ENCODE assay signal across 1 cellular context in the genomic region with DNA sequence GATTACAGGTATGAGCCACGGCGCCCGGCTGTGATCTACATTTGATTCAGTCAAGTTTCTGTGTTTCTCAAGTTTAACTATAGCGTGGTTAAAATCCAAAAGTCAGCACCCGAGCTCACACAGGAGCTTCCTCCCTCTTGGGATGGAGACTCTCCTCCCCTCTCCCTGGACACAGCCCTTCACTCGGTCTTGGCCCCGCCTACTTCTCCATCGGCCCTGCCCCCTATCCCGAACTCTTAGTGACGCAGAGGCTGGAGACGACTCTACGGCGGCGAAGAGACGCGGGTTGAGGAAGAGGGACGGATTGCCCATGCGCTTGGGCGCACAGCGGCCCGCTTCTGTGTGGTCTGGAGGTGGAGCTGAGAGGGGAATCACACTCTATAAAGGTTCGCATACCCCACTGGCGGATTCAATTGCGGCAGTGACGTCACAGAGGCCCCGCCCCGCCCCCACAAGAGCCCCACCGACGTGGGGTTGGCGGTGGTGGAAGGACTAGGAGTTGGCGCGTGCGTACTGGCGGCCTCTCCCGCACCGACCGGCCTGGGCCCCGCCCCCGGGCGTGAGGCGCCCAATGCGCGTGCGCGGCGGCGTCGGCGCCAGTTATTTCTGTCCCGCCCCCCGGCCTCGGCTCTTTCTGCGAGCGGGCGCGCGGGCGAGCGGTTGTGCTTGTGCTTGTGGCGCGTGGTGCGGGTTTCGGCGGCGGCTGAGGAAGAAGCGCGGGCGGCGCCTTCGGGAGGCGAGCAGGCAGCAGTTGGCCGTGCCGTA.
TF ChIP-seq lines count a peak whose summit lies in the region.

A gene (plus strand): TSS at position 239 of the 765 bp plus-strand sequence. CDS start 694 bp downstream, outside the sequence.

TF ChIP-seq in GM12878, 131 proteins besides CTCF, POLR2A, EP300 and RAD21 (continued from another document and continues in another):
- TF ChIP-seq, protein P1, sequence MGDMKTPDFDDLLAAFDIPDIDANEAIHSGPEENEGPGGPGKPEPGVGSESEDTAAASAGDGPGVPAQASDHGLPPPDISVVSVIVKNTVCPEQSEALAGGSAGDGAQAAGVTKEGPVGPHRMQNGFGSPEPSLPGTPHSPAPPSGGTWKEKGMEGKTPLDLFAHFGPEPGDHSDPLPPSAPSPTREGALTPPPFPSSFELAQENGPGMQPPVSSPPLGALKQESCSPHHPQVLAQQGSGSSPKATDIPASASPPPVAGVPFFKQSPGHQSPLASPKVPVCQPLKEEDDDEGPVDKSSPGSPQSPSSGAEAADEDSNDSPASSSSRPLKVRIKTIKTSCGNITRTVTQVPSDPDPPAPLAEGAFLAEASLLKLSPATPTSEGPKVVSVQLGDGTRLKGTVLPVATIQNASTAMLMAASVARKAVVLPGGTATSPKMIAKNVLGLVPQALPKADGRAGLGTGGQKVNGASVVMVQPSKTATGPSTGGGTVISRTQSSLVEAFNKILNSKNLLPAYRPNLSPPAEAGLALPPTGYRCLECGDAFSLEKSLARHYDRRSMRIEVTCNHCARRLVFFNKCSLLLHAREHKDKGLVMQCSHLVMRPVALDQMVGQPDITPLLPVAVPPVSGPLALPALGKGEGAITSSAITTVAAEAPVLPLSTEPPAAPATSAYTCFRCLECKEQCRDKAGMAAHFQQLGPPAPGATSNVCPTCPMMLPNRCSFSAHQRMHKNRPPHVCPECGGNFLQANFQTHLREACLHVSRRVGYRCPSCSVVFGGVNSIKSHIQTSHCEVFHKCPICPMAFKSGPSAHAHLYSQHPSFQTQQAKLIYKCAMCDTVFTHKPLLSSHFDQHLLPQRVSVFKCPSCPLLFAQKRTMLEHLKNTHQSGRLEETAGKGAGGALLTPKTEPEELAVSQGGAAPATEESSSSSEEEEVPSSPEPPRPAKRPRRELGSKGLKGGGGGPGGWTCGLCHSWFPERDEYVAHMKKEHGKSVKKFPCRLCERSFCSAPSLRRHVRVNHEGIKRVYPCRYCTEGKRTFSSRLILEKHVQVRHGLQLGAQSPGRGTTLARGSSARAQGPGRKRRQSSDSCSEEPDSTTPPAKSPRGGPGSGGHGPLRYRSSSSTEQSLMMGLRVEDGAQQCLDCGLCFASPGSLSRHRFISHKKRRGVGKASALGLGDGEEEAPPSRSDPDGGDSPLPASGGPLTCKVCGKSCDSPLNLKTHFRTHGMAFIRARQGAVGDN (IDR thresholded peaks at IDR 0.05) = peak; percentile 95
- TF ChIP-seq, protein P2, sequence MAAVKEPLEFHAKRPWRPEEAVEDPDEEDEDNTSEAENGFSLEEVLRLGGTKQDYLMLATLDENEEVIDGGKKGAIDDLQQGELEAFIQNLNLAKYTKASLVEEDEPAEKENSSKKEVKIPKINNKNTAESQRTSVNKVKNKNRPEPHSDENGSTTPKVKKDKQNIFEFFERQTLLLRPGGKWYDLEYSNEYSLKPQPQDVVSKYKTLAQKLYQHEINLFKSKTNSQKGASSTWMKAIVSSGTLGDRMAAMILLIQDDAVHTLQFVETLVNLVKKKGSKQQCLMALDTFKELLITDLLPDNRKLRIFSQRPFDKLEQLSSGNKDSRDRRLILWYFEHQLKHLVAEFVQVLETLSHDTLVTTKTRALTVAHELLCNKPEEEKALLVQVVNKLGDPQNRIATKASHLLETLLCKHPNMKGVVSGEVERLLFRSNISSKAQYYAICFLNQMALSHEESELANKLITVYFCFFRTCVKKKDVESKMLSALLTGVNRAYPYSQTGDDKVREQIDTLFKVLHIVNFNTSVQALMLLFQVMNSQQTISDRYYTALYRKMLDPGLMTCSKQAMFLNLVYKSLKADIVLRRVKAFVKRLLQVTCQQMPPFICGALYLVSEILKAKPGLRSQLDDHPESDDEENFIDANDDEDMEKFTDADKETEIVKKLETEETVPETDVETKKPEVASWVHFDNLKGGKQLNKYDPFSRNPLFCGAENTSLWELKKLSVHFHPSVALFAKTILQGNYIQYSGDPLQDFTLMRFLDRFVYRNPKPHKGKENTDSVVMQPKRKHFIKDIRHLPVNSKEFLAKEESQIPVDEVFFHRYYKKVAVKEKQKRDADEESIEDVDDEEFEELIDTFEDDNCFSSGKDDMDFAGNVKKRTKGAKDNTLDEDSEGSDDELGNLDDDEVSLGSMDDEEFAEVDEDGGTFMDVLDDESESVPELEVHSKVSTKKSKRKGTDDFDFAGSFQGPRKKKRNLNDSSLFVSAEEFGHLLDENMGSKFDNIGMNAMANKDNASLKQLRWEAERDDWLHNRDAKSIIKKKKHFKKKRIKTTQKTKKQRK (IDR thresholded peaks at IDR 0.05; ENCODE audit: low read depth, low read length) = no peak
- TF ChIP-seq MTA2 (IDR thresholded peaks at IDR 0.05; ENCODE audit: low read depth) (peak; percentile 26; the same call in 1 of the 2 replicates), MYC (IDR thresholded peaks at IDR 0.05; ENCODE audit: insufficient read depth, insufficient read length, insufficient replicate concordance, low read length, severe bottlenecking) (peak; percentile 25), BACH1 (IDR thresholded peaks at IDR 0.05; ENCODE audit: borderline replicate concordance) (peak; percentile 95), SREBF2 (IDR thresholded peaks at IDR 0.05; ENCODE audit: low read length) (no peak), BHLHE40 (IDR thresholded peaks at IDR 0.05; ENCODE audit: borderline replicate concordance in 1 of 2, low read depth in 2 of 2, low read length in 1 of 2) (0 out of 4 replicates have a peak, but pooled peaks of 1 of the 2 experiments have one; percentile 65), CREB1 (IDR thresholded peaks at IDR 0.05; ENCODE audit: low read depth) (peak; percentile 94), MEF2A (IDR thresholded peaks at IDR 0.05; ENCODE audit: insufficient read depth, low read depth, low read length) (0 out of 2 replicates have a peak, but pooled peaks have one; percentile 34), NR2C1 (IDR thresholded peaks at IDR 0.05) (no peak), SP1 (IDR thresholded peaks at IDR 0.05; ENCODE audit: low read depth, low read length) (peak; percentile 36), SMAD1 (IDR thresholded peaks at IDR 0.05; ENCODE audit: low read depth, partially characterized antibody) (peak; percentile 65), POLR2AphosphoS5 (IDR thresholded peaks at IDR 0.05; ENCODE audit: low read length) (peak; percentile 93), NBN (IDR thresholded peaks at IDR 0.05) (peak; percentile 100), ZNF622 (IDR thresholded peaks at IDR 0.05) (no peak), CREM (IDR thresholded peaks at IDR 0.05; ENCODE audit: low read depth) (peak; percentile 85), NFYA (IDR thresholded peaks at IDR 0.05; ENCODE audit: borderline replicate concordance, low read depth, low read length) (no peak), ASH2L (IDR thresholded peaks at IDR 0.05; ENCODE audit: borderline replicate concordance, low read depth) (no peak), EGR1 (IDR thresholded peaks at IDR 0.05; ENCODE audit: borderline replicate concordance in 1 of 2, low read depth in 2 of 2, low read length in 2 of 2) (peak in 1 of 2 experiments; percentile 71; a peak in 2 of 3 replicates), SPI1 (IDR thresholded peaks at IDR 0.05; ENCODE audit: borderline replicate concordance, insufficient read depth, low read depth, low read length) (peak; percentile 47; the same call in 1 of the 2 replicates), HDAC6 (IDR thresholded peaks at IDR 0.05; ENCODE audit: unreplicated experiment) (no peak), RB1 (IDR thresholded peaks at IDR 0.05; ENCODE audit: borderline replicate concordance) (peak; percentile 97), BMI1 (IDR thresholded peaks at IDR 0.05; ENCODE audit: borderline replicate concordance) (no peak), SMAD5 (IDR thresholded peaks at IDR 0.05; ENCODE audit: low read depth) (peak; percentile 95)
- TF ChIP-seq, protein P3, sequence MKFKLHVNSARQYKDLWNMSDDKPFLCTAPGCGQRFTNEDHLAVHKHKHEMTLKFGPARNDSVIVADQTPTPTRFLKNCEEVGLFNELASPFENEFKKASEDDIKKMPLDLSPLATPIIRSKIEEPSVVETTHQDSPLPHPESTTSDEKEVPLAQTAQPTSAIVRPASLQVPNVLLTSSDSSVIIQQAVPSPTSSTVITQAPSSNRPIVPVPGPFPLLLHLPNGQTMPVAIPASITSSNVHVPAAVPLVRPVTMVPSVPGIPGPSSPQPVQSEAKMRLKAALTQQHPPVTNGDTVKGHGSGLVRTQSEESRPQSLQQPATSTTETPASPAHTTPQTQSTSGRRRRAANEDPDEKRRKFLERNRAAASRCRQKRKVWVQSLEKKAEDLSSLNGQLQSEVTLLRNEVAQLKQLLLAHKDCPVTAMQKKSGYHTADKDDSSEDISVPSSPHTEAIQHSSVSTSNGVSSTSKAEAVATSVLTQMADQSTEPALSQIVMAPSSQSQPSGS (IDR thresholded peaks at IDR 0.05; ENCODE audit: low read length) = no peak
- TF ChIP-seq, protein P4, sequence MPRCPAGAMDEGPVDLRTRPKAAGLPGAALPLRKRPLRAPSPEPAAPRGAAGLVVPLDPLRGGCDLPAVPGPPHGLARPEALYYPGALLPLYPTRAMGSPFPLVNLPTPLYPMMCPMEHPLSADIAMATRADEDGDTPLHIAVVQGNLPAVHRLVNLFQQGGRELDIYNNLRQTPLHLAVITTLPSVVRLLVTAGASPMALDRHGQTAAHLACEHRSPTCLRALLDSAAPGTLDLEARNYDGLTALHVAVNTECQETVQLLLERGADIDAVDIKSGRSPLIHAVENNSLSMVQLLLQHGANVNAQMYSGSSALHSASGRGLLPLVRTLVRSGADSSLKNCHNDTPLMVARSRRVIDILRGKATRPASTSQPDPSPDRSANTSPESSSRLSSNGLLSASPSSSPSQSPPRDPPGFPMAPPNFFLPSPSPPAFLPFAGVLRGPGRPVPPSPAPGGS (IDR thresholded peaks at IDR 0.05; ENCODE audit: borderline replicate concordance, insufficient read depth, low read depth, low read length, poor library complexity, severe bottlenecking) = no peak
- TF ChIP-seq, protein P5, sequence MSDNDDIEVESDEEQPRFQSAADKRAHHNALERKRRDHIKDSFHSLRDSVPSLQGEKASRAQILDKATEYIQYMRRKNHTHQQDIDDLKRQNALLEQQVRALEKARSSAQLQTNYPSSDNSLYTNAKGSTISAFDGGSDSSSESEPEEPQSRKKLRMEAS (IDR thresholded peaks at IDR 0.05; ENCODE audit: low read depth, low read length) = peak; percentile 53
- TF ChIP-seq, protein P6, sequence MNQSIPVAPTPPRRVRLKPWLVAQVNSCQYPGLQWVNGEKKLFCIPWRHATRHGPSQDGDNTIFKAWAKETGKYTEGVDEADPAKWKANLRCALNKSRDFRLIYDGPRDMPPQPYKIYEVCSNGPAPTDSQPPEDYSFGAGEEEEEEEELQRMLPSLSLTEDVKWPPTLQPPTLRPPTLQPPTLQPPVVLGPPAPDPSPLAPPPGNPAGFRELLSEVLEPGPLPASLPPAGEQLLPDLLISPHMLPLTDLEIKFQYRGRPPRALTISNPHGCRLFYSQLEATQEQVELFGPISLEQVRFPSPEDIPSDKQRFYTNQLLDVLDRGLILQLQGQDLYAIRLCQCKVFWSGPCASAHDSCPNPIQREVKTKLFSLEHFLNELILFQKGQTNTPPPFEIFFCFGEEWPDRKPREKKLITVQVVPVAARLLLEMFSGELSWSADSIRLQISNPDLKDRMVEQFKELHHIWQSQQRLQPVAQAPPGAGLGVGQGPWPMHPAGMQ (IDR thresholded peaks at IDR 0.05; ENCODE audit: borderline replicate concordance) = no peak
- TF ChIP-seq, protein P7, sequence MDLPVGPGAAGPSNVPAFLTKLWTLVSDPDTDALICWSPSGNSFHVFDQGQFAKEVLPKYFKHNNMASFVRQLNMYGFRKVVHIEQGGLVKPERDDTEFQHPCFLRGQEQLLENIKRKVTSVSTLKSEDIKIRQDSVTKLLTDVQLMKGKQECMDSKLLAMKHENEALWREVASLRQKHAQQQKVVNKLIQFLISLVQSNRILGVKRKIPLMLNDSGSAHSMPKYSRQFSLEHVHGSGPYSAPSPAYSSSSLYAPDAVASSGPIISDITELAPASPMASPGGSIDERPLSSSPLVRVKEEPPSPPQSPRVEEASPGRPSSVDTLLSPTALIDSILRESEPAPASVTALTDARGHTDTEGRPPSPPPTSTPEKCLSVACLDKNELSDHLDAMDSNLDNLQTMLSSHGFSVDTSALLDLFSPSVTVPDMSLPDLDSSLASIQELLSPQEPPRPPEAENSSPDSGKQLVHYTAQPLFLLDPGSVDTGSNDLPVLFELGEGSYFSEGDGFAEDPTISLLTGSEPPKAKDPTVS (IDR thresholded peaks at IDR 0.05; ENCODE audit: low read depth, low read length) = no peak
- TF ChIP-seq, protein P8, sequence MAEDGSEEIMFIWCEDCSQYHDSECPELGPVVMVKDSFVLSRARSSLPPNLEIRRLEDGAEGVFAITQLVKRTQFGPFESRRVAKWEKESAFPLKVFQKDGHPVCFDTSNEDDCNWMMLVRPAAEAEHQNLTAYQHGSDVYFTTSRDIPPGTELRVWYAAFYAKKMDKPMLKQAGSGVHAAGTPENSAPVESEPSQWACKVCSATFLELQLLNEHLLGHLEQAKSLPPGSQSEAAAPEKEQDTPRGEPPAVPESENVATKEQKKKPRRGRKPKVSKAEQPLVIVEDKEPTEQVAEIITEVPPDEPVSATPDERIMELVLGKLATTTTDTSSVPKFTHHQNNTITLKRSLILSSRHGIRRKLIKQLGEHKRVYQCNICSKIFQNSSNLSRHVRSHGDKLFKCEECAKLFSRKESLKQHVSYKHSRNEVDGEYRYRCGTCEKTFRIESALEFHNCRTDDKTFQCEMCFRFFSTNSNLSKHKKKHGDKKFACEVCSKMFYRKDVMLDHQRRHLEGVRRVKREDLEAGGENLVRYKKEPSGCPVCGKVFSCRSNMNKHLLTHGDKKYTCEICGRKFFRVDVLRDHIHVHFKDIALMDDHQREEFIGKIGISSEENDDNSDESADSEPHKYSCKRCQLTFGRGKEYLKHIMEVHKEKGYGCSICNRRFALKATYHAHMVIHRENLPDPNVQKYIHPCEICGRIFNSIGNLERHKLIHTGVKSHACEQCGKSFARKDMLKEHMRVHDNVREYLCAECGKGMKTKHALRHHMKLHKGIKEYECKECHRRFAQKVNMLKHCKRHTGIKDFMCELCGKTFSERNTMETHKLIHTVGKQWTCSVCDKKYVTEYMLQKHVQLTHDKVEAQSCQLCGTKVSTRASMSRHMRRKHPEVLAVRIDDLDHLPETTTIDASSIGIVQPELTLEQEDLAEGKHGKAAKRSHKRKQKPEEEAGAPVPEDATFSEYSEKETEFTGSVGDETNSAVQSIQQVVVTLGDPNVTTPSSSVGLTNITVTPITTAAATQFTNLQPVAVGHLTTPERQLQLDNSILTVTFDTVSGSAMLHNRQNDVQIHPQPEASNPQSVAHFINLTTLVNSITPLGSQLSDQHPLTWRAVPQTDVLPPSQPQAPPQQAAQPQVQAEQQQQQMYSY (CRISPR knock-in tag; IDR thresholded peaks at IDR 0.05) = no peak
